8 cellular contexts compared by ENCODE assay signal in genomic region chr14:68979722-68980552, GRCh38. TPM values are rescaled to one million over a fixed set of nuclear protein-coding genes. Genes with fewer than 3 reads are reported as not detected.
DNase-seq lines count a peak whose midpoint lies in the region; ATAC-seq and TF ChIP-seq lines count a peak whose summit lies in the region.

No MANE protein-coding gene starts in this region.

- peak; percentile 71 for DNase-seq in ELR (ENCODE audit: low read depth)
- peak; percentile 13 for DNase-seq in NCI-H1092 (lab: John Stamatoyannopoulos, UW)
- no peak for DNase-seq in right atrium auricular region (ENCODE audit: low spot score)

- H3K4me1 Mint-ChIP-seq in activated naive CD8-positive, alpha-beta T cell (ENCODE audit: low read depth), result peaks cover 49% of the 10 kb centered on the region

- H3K27me3 Mint-ChIP-seq in activated naive CD8-positive, alpha-beta T cell, result no peaks in the 10 kb centered on the region

- H3K27ac ChIP-seq in right atrium auricular region (peak overlapping the region; percentile 97 to 98), rectal smooth muscle tissue (ENCODE audit: low read depth, low read length) (peak overlapping the region; percentile 100)

- peaks cover 4% of the 10 kb centered on the region for H3K36me3 ChIP-seq in right atrium auricular region
- H3K36me3 ChIP-seq in rectal smooth muscle tissue (ENCODE audit: control insufficient read depth, insufficient read depth, low read length), result no peaks in the 10 kb centered on the region

- no peaks in the 10 kb centered on the region for H3K9me3 Mint-ChIP-seq in activated naive CD8-positive, alpha-beta T cell (ENCODE audit: low read depth)

- no peaks in the 10 kb centered on the region for H3K27me3 ChIP-seq in right atrium auricular region
- no peaks in the 10 kb centered on the region for H3K27me3 ChIP-seq in rectal smooth muscle tissue (ENCODE audit: control insufficient read depth, insufficient read depth, low read length)

- peak overlapping the region; percentile 91 to 97 for H3K4me3 ChIP-seq in right atrium auricular region
- peak overlapping the region; percentile 78 for H3K4me3 ChIP-seq in rectal smooth muscle tissue (ENCODE audit: low read length)

- peak overlapping the region; percentile 55 for H3K9ac ChIP-seq in rectal smooth muscle tissue (ENCODE audit: low read length)

- peak overlapping the region; percentile 94 for H3K4me3 Mint-ChIP-seq in activated naive CD8-positive, alpha-beta T cell

- H3K4me1 ChIP-seq in right atrium auricular region (peaks cover 0 to 32% of the 10 kb centered on the region in 2 donors), rectal smooth muscle tissue (ENCODE audit: control insufficient read depth, insufficient read depth, low read length) (peaks cover 38% of the 10 kb centered on the region)

- peak overlapping the region; percentile 87 for H3K27ac Mint-ChIP-seq in activated naive CD8-positive, alpha-beta T cell

- ATAC-seq in HG02981 (IDR thresholded peaks at IDR 0.05; ENCODE audit: unreplicated experiment), result no peak
- no peak for ATAC-seq in GM21825 (IDR thresholded peaks at IDR 0.05; ENCODE audit: unreplicated experiment)
- ATAC-seq in GM18519 (IDR thresholded peaks at IDR 0.05; ENCODE audit: low FRiP score, unreplicated experiment), result no peak

- H3K36me3 Mint-ChIP-seq in activated naive CD8-positive, alpha-beta T cell, result peaks cover 2% of the 10 kb centered on the region

- TF ChIP-seq CTCF in right atrium auricular region (IDR thresholded peaks at IDR 0.05), result no peak

- H3K9me3 ChIP-seq in right atrium auricular region, result no peaks in the 10 kb centered on the region

RNA-seq across cellular contexts. Expression of gene ACTN1, which starts 0.8 kb away (rescaled TPM):
- total RNA-seq in right atrium auricular region, result 100 to 1,000 TPM; 170 to 316 TPM
